Comparison of ENCODE assay signal across 1 cellular context in genomic region chrX:149938427-149939270, GRCh38.
TF ChIP-seq lines count a peak whose summit lies in the region.

TSS of gene EOLA2 (minus strand) at chrX:149938491. CDS start at chrX:149933874, 4,617 bp downstream.

TF ChIP-seq in HepG2, 621 proteins besides CTCF, POLR2A, EP300 and RAD21 (continued from another document and continues in another):
- TF ChIP-seq SOX13 (IDR thresholded peaks at IDR 0.05), result no peak
- no peak for TF ChIP-seq SOX13 (CRISPR knock-in tag; conservative IDR thresholded peaks at IDR 0.05 in 1 of 2, IDR thresholded peaks at IDR 0.05 in 1 of 2)
- TF ChIP-seq ZBTB1 (CRISPR knock-in tag; IDR thresholded peaks at IDR 0.05; ENCODE audit: borderline replicate concordance), result no peak
- no peak for TF ChIP-seq ZNF414 (CRISPR knock-in tag; IDR thresholded peaks at IDR 0.05)
- TF ChIP-seq TSC22D2 (CRISPR knock-in tag; IDR thresholded peaks at IDR 0.05; ENCODE audit: borderline replicate concordance), result no peak
- TF ChIP-seq ZBTB38 (CRISPR knock-in tag; IDR thresholded peaks at IDR 0.05), result no peak
- no peak for TF ChIP-seq EEA1 (CRISPR knock-in tag; IDR thresholded peaks at IDR 0.05; ENCODE audit: borderline replicate concordance)
- TF ChIP-seq ZNF609 (CRISPR knock-in tag; IDR thresholded peaks at IDR 0.05; ENCODE audit: borderline replicate concordance), result no peak
- TF ChIP-seq ZBTB42 (CRISPR knock-in tag; IDR thresholded peaks at IDR 0.05), result 0 out of 2 replicates have a peak, but pooled peaks have one; percentile 5
- no peak for TF ChIP-seq E2F2 (CRISPR knock-in tag; IDR thresholded peaks at IDR 0.05; ENCODE audit: borderline replicate concordance)
- TF ChIP-seq POLR2AphosphoS2 (IDR thresholded peaks at IDR 0.05; ENCODE audit: low read depth, low read length), result no peak
- TF ChIP-seq SETDB1 (CRISPR knock-in tag; IDR thresholded peaks at IDR 0.05; ENCODE audit: borderline replicate concordance), result no peak
- TF ChIP-seq RXRB (CRISPR knock-in tag; IDR thresholded peaks at IDR 0.05; ENCODE audit: borderline replicate concordance), result peak; percentile 12; the same call in 1 of the 2 replicates
- TF ChIP-seq DPF2 (CRISPR knock-in tag; IDR thresholded peaks at IDR 0.05; ENCODE audit: borderline replicate concordance, low read depth), result no peak
- no peak for TF ChIP-seq ZBTB10 (CRISPR knock-in tag; IDR thresholded peaks at IDR 0.05; ENCODE audit: borderline replicate concordance)
- TF ChIP-seq ZUFSP (CRISPR knock-in tag; IDR thresholded peaks at IDR 0.05; ENCODE audit: borderline replicate concordance), result no peak
- TF ChIP-seq MAFG (CRISPR knock-in tag; IDR thresholded peaks at IDR 0.05), result no peak
- TF ChIP-seq TARDBP (CRISPR knock-in tag; IDR thresholded peaks at IDR 0.05), result no peak; the same call in 1 of the 2 replicates
- TF ChIP-seq MBNL3 (CRISPR knock-in tag; conservative IDR thresholded peaks at IDR 0.05), result no peak
- TF ChIP-seq ZNF143 (CRISPR knock-in tag; IDR thresholded peaks at IDR 0.05), result peak; percentile 89
- no peak for TF ChIP-seq ZNF256 (CRISPR knock-in tag; conservative IDR thresholded peaks at IDR 0.05)
- no peak for TF ChIP-seq RFXANK (CRISPR knock-in tag; IDR thresholded peaks at IDR 0.05)
- peak; percentile 24; the same call in 1 of the 2 replicates for TF ChIP-seq REPIN1 (CRISPR knock-in tag; IDR thresholded peaks at IDR 0.05; ENCODE audit: borderline replicate concordance, low read depth)
- TF ChIP-seq HMGXB3 (CRISPR knock-in tag; IDR thresholded peaks at IDR 0.05; ENCODE audit: borderline replicate concordance), result no peak
- no peak for TF ChIP-seq ZNF432 (CRISPR knock-in tag; IDR thresholded peaks at IDR 0.05; ENCODE audit: borderline replicate concordance)
- TF ChIP-seq TOE1 (CRISPR knock-in tag; IDR thresholded peaks at IDR 0.05), result no peak
- TF ChIP-seq RNF2 (conservative IDR thresholded peaks at IDR 0.05; ENCODE audit: low read depth), result no peak
- no peak for TF ChIP-seq ZNF790 (CRISPR knock-in tag; IDR thresholded peaks at IDR 0.05; ENCODE audit: borderline replicate concordance)
- TF ChIP-seq ZNF710 (CRISPR knock-in tag; IDR thresholded peaks at IDR 0.05; ENCODE audit: borderline replicate concordance), result no peak
- no peak for TF ChIP-seq ZNF282 (IDR thresholded peaks at IDR 0.05; ENCODE audit: partially characterized antibody)
- TF ChIP-seq ZFYVE20 (CRISPR knock-in tag; IDR thresholded peaks at IDR 0.05; ENCODE audit: borderline replicate concordance, low read depth), result no peak
- TF ChIP-seq MTF2 (CRISPR knock-in tag; IDR thresholded peaks at IDR 0.05; ENCODE audit: borderline replicate concordance), result no peak
- no peak for TF ChIP-seq ZNF567 (CRISPR knock-in tag; IDR thresholded peaks at IDR 0.05; ENCODE audit: borderline replicate concordance)
- TF ChIP-seq REST (IDR thresholded peaks at IDR 0.05; ENCODE audit: borderline replicate concordance in 1 of 2, low read depth in 1 of 2, low read length in 2 of 2), result no peak
- TF ChIP-seq ONECUT2 (CRISPR knock-in tag; IDR thresholded peaks at IDR 0.05), result no peak
